In the genomic region with DNA sequence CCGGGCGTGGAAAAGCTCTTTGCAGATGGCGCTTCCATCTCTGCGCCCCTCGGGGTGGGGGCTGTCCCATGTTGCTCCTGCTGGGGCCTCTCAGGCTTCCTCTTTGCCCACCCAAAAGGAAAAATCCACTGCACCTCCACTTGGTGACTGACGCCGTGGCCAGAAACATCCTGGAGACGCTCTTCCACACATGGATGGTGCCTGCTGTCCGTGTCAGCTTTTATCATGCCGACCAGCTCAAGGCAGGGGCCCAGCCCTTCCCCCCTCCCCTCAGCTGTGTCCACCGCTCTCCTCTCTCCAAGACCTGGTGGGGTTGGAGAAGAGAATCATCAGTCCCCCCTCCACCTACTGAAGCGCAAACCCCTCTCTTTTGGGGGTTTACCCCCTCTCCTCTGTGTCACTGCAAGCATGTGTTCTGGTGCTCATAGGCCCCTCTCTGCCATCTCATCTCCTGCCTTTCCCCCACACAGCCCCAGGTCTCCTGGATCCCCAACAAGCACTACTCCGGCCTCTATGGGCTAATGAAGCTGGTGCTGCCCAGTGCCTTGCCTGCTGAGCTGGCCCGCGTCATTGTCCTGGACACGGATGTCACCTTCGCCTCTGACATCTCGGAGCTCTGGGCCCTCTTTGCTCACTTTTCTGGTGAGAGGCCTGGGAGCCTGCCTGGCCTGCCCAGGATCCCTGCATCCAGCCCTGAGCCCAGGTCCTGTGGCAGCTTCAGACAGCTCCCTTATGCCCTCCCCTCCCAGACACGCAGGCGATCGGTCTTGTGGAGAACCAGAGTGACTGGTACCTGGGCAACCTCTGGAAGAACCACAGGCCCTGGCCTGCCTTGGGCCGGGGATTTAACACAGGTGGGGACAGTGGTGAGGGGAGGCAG, we compare ENCODE assay signal across 15 cellular contexts. TPM values are rescaled to one million over a fixed set of nuclear protein-coding genes. Genes with fewer than 3 reads are reported as not detected.
A peak's percentile ranks its signal among the peaks of the same experiment; 100 is the strongest.
DNase-seq lines count a peak whose midpoint lies in the region; ATAC-seq, FAIRE-seq and TF ChIP-seq lines count a peak whose summit lies in the region.
"Had no signal": no experiment of that assay in that cellular context is flagged by ENCODE, and none has a peak within 500 bp of the region (broad histone marks: within the 10 kb centered on the region; RNA-seq: fewer than 3 reads in every experiment).

No MANE protein-coding gene starts in this region.

- intact Hi-C loops in CD14-positive monocyte (cut with micrococcal nuclease) (no loop called here), breast epithelium (cut with DNase I; ENCODE audit: low total_unique reads) (no loop called here)

- TF ChIP-seq POLR2A in GM12892 (IDR thresholded peaks at IDR 0.05; ENCODE audit: low read depth, low read length), result no peak
- no peak for TF ChIP-seq POLR2A in breast epithelium (IDR thresholded peaks at IDR 0.05)

- H3K27ac ChIP-seq in breast epithelium, result peak overlapping the region in 1 of 2 donors; percentile 2
- H3K27ac ChIP-seq: SJSA1 had no signal

- H3K4me3 Mint-ChIP-seq in CD14-positive monocyte (peak overlapping the region in 1 of 2 donors; percentile 73), neural crest cell (peak overlapping the region; percentile 65)

- no peaks in the 10 kb centered on the region for H3K27me3 ChIP-seq in breast epithelium

- peaks cover 19 to 35% (median 32%) of the 10 kb centered on the region in 3 donors for H3K27me3 Mint-ChIP-seq in CD14-positive monocyte (ENCODE audit: low read depth in 3 of 3)
- H3K27me3 Mint-ChIP-seq in neural crest cell (ENCODE audit: low read depth), result peaks cover 58% of the 10 kb centered on the region

- H3K9me3 Mint-ChIP-seq in CD14-positive monocyte (peaks cover 0 to 10% (median 6%) of the 10 kb centered on the region in 7 donors), neural crest cell (no peaks in the 10 kb centered on the region)

- no peaks in the 10 kb centered on the region for H3K9me3 ChIP-seq in breast epithelium
- H3K9me3 ChIP-seq: MG63 had no signal

- peaks cover 3 to 9% of the 10 kb centered on the region in 2 donors for H3K36me3 Mint-ChIP-seq in CD14-positive monocyte
- H3K36me3 Mint-ChIP-seq in neural crest cell (ENCODE audit: low read depth), result no peaks in the 10 kb centered on the region

- peak; percentile 17 for DNase-seq in CD14-positive monocyte (ENCODE audit: low spot score)
- DNase-seq in GM12892 (ENCODE audit: insufficient read length), result peak; percentile 27
- peak; percentile 21 to 43 for DNase-seq in breast epithelium (ENCODE audit: low spot score in 2 of 2)
- DNase-seq in neural crest cell (ENCODE audit: low read depth, low spot score), result no peak
- DNase-seq in NCI-H1417 (lab: John Stamatoyannopoulos, UW), result no peak
- no peak for DNase-seq in RCC 7860 (ENCODE audit: low spot score)
- DNase-seq: activated CD4-positive, alpha-beta T cell treated with anti-CD3 and anti-CD28 coated beads, Interleukin-2, amount 50 U/mL, for 48 hours; MG63; NCI-H524 treated with DMSO at 0.1 percent for 48 hours; trophoblast cell had no signal

- no peaks in the 10 kb centered on the region for H3K36me3 ChIP-seq in breast epithelium
- H3K36me3 ChIP-seq: MG63, SJSA1 had no signal

- H3K4me1 ChIP-seq in breast epithelium, result peaks cover 0 to 14% of the 10 kb centered on the region in 2 donors

- H3K4me3 ChIP-seq in breast epithelium, result no peak overlapping the region
- H3K4me3 ChIP-seq: MG63, SJSA1 had no signal

- H3K27ac Mint-ChIP-seq in CD14-positive monocyte, result peak overlapping the region in 2 of 7 donors; percentile 25 to 32
- no peak overlapping the region for H3K27ac Mint-ChIP-seq in neural crest cell (ENCODE audit: unreplicated experiment)

- TF ChIP-seq CTCF in CD14-positive monocyte (IDR thresholded peaks at IDR 0.05) (no peak), breast epithelium (IDR thresholded peaks at IDR 0.05) (no peak), neural crest cell (conservative IDR thresholded peaks at IDR 0.05) (no peak)

- H3K4me1 Mint-ChIP-seq in CD14-positive monocyte, result peaks cover 27% of the 10 kb centered on the region
- H3K4me1 Mint-ChIP-seq in neural crest cell, result peaks cover 12% of the 10 kb centered on the region

- no peak for ATAC-seq in GM18858 (IDR thresholded peaks at IDR 0.05; ENCODE audit: unreplicated experiment)

- peak; percentile 5 for FAIRE-seq in GM12892 (lab: Jason Lieb, UNC)
- FAIRE-seq in RCC 7860 (lab: Jason Lieb, UNC), result no peak
- FAIRE-seq: bronchial epithelial cell had no signal

RNA-seq across cellular contexts. Expression of a gene that starts 1.8 kb away (rescaled TPM):
- not detected for polyA plus RNA-seq in CD14-positive monocyte
- polyA plus RNA-seq in GM12892 (2012; ENCODE audit: missing spikeins), result not detected
- total RNA-seq in breast epithelium (1 to 10 TPM in 2 of 3 donors, not detected in 1; 5.9 to 6.3 TPM), neural crest cell (0.48 TPM in 1 of 2 replicates, not detected in the other)
- total RNA-seq: pulmonary artery endothelial cell, SJSA1 had no signal

RNA-seq across cellular contexts. Expression of a gene that starts 6.6 kb away (rescaled TPM):
- 10 to 100 TPM; 33.8 to 35.1 TPM for polyA plus RNA-seq in CD14-positive monocyte
- polyA plus RNA-seq in GM12892 (2012; ENCODE audit: missing spikeins), result 14.3 TPM
- total RNA-seq in breast epithelium (10 to 100 TPM; 22.1 to 32.8 (median 25.6) TPM), neural crest cell (27.6 and 29.6 TPM in 2 replicates)

RNA-seq across cellular contexts. Expression of a gene that starts 17.2 kb away (rescaled TPM):
- not detected for polyA plus RNA-seq in CD14-positive monocyte
- polyA plus RNA-seq in GM12892 (2012; ENCODE audit: missing spikeins), result not detected
- total RNA-seq in breast epithelium, result 1 to 10 TPM in 1 of 3 donors, under 1 TPM in 2; 0.48 to 3.2 (median 0.98) TPM
- 2.5 and 3.3 TPM in 2 replicates for total RNA-seq in neural crest cell
- total RNA-seq: kidney epithelial cell had no signal

RNA-seq across cellular contexts. Expression of a gene that starts 38.8 kb away (rescaled TPM):
- not detected for polyA plus RNA-seq in CD14-positive monocyte
- 0.15 TPM for polyA plus RNA-seq in GM12892 (2012; ENCODE audit: missing spikeins)
- 1 to 10 TPM; 5.4 to 7.2 (median 5.9) TPM for total RNA-seq in breast epithelium
- 36.6 and 38.7 TPM in 2 replicates for total RNA-seq in neural crest cell

Comparison
In these comparisons a context has a peak if more than half of its experiments do, and no peak if none do; other contexts are left out.
1. DNase-seq: peak in CD14-positive monocyte (single experiment), GM12892 (single experiment) and breast epithelium (2 of 2); none in neural crest cell (single experiment), NCI-H1417 (0 of 3) and RCC 7860 (single experiment).